Comparison of ENCODE assay signal across 8 cellular contexts in the genomic region with DNA sequence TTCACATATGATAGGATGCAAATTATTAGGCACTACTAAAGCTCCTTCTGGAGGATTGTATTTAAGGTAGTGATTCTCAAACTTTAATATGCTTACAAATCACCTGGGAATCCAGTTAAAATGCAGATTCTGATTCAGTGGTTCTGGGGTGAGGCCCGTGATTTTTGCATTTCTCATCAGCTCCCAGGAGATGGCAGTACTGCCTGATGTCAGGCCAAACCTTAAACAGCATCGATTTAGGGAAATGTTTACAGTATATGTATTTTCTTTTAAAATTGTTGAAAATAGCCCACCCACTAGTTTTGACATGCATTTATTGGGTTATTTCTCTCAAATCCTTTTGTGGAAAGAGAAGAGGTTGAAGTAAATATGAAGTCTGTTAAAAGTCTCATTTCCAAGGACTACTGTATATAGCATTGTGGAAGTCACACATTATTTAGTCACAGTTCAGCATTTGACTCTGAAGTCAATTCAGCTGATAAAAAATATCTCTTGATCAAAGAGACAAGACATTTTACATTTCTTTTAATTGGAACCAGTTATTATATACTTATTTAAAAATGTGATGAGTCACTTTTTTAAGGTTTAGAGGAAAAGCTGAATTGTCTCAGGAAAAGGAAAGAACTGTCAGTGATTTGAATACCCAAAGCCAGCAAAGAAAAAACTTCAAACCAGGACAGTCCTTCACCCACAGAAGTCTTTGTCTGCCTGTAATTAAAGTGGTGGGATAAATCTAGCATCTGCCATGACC. TPM values are rescaled to one million over a fixed set of nuclear protein-coding genes. Genes with fewer than 3 reads are reported as not detected.
DNase-seq lines count a peak whose midpoint lies in the region; ATAC-seq, FAIRE-seq and TF ChIP-seq lines count a peak whose summit lies in the region.

No MANE protein-coding gene starts in this region.

- peak in 5 of 10 experiments; percentile 14 to 25 (median 17) for DNase-seq in CD4-positive, alpha-beta T cell
- peak; percentile 36 for DNase-seq in GM13977 (ENCODE audit: low spot score)
- DNase-seq in NCI-H69 (lab: John Stamatoyannopoulos, UW) = peak; percentile 53
- DNase-seq in GM12878 (ENCODE audit: low read depth, low spot score) = no peak
- DNase-seq in thoracic aorta (ENCODE audit: low spot score) = no peak
- no peak for DNase-seq in GM19238 (ENCODE audit: insufficient read length, low spot score)

- RAD21 ChIA-PET in GM12878 (lab: Charles Lee; ENCODE audit: unreplicated experiment) = interaction anchor here (0.6 to 6.1 kb wide), 16 partner anchors 16 to 727 kb away, joined by 3 to 47 read pairs (median 5); partner anchors contain the start of gene HBP1

- no peak for TF ChIP-seq POLR2A in GM12878 (IDR thresholded peaks at IDR 0.05; ENCODE audit: low read depth, low read length)

- peak; percentile 85 for TF ChIP-seq CTCF in CD4-positive, alpha-beta T cell (IDR thresholded peaks at IDR 0.05)
- peak; percentile 65 for TF ChIP-seq CTCF in GM13977 (IDR thresholded peaks at IDR 0.05; ENCODE audit: extremely low read depth, insufficient read depth, missing control alignments)
- peak; percentile 67 to 73 (median 72) for TF ChIP-seq CTCF in GM12878 (IDR thresholded peaks at IDR 0.05 in 2 of 3, conservative IDR thresholded peaks at IDR 0.05 in 1 of 3; ENCODE audit: control insufficient read depth in 2 of 3, extremely low read depth in 1 of 3, insufficient read depth in 1 of 3, low read depth in 3 of 3, low read length in 3 of 3)
- TF ChIP-seq CTCF in thoracic aorta (IDR thresholded peaks at IDR 0.05) = peak; percentile 46

- no peak overlapping the region for H3K4me3 Mint-ChIP-seq in CD4-positive, alpha-beta T cell

- H3K4me2 ChIP-seq in GM12878 (ENCODE audit: control insufficient read depth, insufficient read depth) = no peak overlapping the region

- no peaks in the 10 kb centered on the region for H3K9me3 ChIP-seq in CD4-positive, alpha-beta T cell (ENCODE audit: control insufficient read depth, low read length)
- H3K9me3 ChIP-seq in GM12878 (replicated peaks; ENCODE audit: control insufficient read depth, insufficient read depth, low read length) = no peaks in the 10 kb centered on the region
- no peaks in the 10 kb centered on the region for H3K9me3 ChIP-seq in thoracic aorta

- peak; percentile 79 for ATAC-seq in CD4-positive, alpha-beta T cell (ENCODE audit: poor library complexity)
- ATAC-seq in GM12878 (peak; percentile 87), thoracic aorta (ENCODE audit: insufficient number of reproducible peaks, low FRiP score, low read depth) (peak; percentile 57), HG02970 (IDR thresholded peaks at IDR 0.05; ENCODE audit: low FRiP score, unreplicated experiment) (no peak)

- H3K4me1 ChIP-seq in GM12878 (ENCODE audit: control insufficient read depth, insufficient read depth, low read length) = no peaks in the 10 kb centered on the region
- H3K4me1 ChIP-seq in thoracic aorta (ENCODE audit: control insufficient read depth in 1 of 2, low read depth in 2 of 2) = peaks cover 0 to 3% of the 10 kb centered on the region in 2 donors

- no peak overlapping the region for H3K27ac Mint-ChIP-seq in CD4-positive, alpha-beta T cell

- no peaks in the 10 kb centered on the region for H3K79me2 ChIP-seq in GM12878 (ENCODE audit: control insufficient read depth, insufficient read depth, low read length)

- H4K20me1 ChIP-seq in GM12878 (ENCODE audit: control insufficient read depth, insufficient read depth) = no peaks in the 10 kb centered on the region

- POLR2A ChIA-PET in CD4-positive, alpha-beta T cell (lab: Charles Lee) = interaction anchor here (0.6 to 4.3 kb wide), 3 partner anchors 21 to 247 kb away, joined by 3 to 61 read pairs (median 5); partner anchors contain the start of gene HBP1
- POLR2A ChIA-PET in GM12878 (lab: Charles Lee) = interaction anchor here (0.6 kb wide), 1 partner anchor 336 kb away, joined by 4 read pairs; no protein-coding TSS in a partner anchor

- peaks cover 6% of the 10 kb centered on the region for H3K4me1 Mint-ChIP-seq in CD4-positive, alpha-beta T cell (ENCODE audit: low read depth)

- 0% methylated on average over 2 of the region's 2 CpGs for WGBS in GM12878 (ENCODE audit: insufficient coverage, insufficient replicate concordance, low lambda C conversion rate, missing lambda C conversion rate)

- in situ Hi-C loops in GM13977 (cut with MboI; ENCODE audit: low pct_unique_long_range_greater_than_20kb, low sequenced_read_pairs, unreplicated experiment) = loop anchor here (5.0 kb wide), 1 partner anchor 355 kb away; no protein-coding TSS in a partner anchor
- in situ Hi-C loops in GM12878 (cut with MboI) = loop anchor here (5.0 kb wide), 2 partner anchors 195 to 355 kb away; no protein-coding TSS in a partner anchor

- no peaks in the 10 kb centered on the region for H3K9me3 Mint-ChIP-seq in CD4-positive, alpha-beta T cell

- SMC1A ChIA-PET in GM12878 (lab: Charles Lee; ENCODE audit: uncharacterized antibody, unreplicated experiment) = interaction anchor here (0.9 to 8.0 kb wide), 25 partner anchors 9 to 727 kb away, joined by 3 to 142 read pairs (median 4); partner anchors contain the start of gene HBP1

- H3K27ac ChIP-seq in CD4-positive, alpha-beta T cell (ENCODE audit: low read depth, low read length) = no peak overlapping the region
- H3K27ac ChIP-seq in GM12878 (ENCODE audit: control insufficient read depth, insufficient read depth) = no peak overlapping the region
- no peak overlapping the region for H3K27ac ChIP-seq in thoracic aorta

- TF ChIP-seq EP300 in GM12878 (IDR thresholded peaks at IDR 0.05; ENCODE audit: borderline replicate concordance in 1 of 2, control insufficient read depth in 1 of 2, low read depth in 2 of 2, low read length in 2 of 2) = no peak

- no peaks in the 10 kb centered on the region for H3K27me3 Mint-ChIP-seq in CD4-positive, alpha-beta T cell

- no peak overlapping the region for H3K9ac ChIP-seq in GM12878 (ENCODE audit: control insufficient read depth, insufficient read depth, low read length)

- H2AFZ ChIP-seq in GM12878 (ENCODE audit: control insufficient read depth, low read depth, low read length) = no peak overlapping the region

- H3K36me3 Mint-ChIP-seq in CD4-positive, alpha-beta T cell (ENCODE audit: low read depth) = no peaks in the 10 kb centered on the region

- no peaks in the 10 kb centered on the region for H3K27me3 ChIP-seq in CD4-positive, alpha-beta T cell (ENCODE audit: control insufficient read depth, insufficient read depth, low read length)
- H3K27me3 ChIP-seq in GM12878 (replicated peaks in 1 of 2; ENCODE audit: control insufficient read depth in 2 of 2, insufficient read depth in 2 of 2, low read length in 1 of 2) (no peaks in the 10 kb centered on the region; a peak in 2 of 4 replicates), thoracic aorta (replicated peaks; ENCODE audit: insufficient read depth) (no peaks in the 10 kb centered on the region)

- TF ChIP-seq RAD21 in GM12878 (IDR thresholded peaks at IDR 0.05; ENCODE audit: insufficient read depth, low read depth, low read length) = peak; percentile 74

- intact Hi-C loops in CD4-positive, alpha-beta T cell (cut with DNase I, micrococcal nuclease) = loop anchor here (1.0 to 10.0 kb wide), 6 partner anchors 21 to 995 kb away; partner anchors contain the start of gene CCDC71L (in 1 of the 2)
- intact Hi-C loops in GM12878 (cut with micrococcal nuclease; ENCODE audit: unreplicated experiment) = loop anchor here (5.0 kb wide), 3 partner anchors 355 to 730 kb away; no protein-coding TSS in a partner anchor

- no peak for FAIRE-seq in GM12878 (lab: Jason Lieb, UNC)
- peak; percentile 92 for FAIRE-seq in islet of Langerhans (lab: Jason Lieb, UNC)

- no TSS peak for BruUV-seq in GM12878 (replicated peaks; lab: Mats Ljungman, UMichigan)

- CTCF ChIA-PET in CD4-positive, alpha-beta T cell (lab: Charles Lee) = interaction anchor here (0.7 to 4.7 kb wide), 15 partner anchors 8 to 360 kb away, joined by 3 to 35 read pairs (median 5); partner anchors contain the start of gene HBP1
- CTCF ChIA-PET in GM12878 (lab: Yijun Ruan, JAX) = interaction anchor here (0.7 to 8.7 kb wide), 40 partner anchors 13 to 732 kb away, joined by 3 to 203 read pairs (median 4); partner anchors contain the start of genes HBP1 and PIK3CG

- no peaks in the 10 kb centered on the region for H3K36me3 ChIP-seq in GM12878 (ENCODE audit: control insufficient read depth in 2 of 2, insufficient read depth in 2 of 2, low read length in 1 of 2)
- H3K36me3 ChIP-seq in thoracic aorta = no peaks in the 10 kb centered on the region

- H3K4me3 ChIP-seq in GM12878 (no peak overlapping the region), thoracic aorta (peak overlapping the region; percentile 27)

RNA-seq across cellular contexts. Expression of gene HBP1, which starts 21.2 kb away (rescaled TPM):
- total RNA-seq in CD4-positive, alpha-beta T cell = 100 to 1,000 TPM; 238 to 242 TPM
- total RNA-seq in GM12878 (2013; cell fraction: nucleolus; rRNA removed) = 102 and 117 TPM in 2 replicates
- total RNA-seq in GM12878 (2014; rRNA removed) = 9.0 and 12.9 TPM in 2 replicates
- total RNA-seq in GM12878 (2014; rRNA removed; fragmentation: Illumina TruSeq; extraction: Trizol) = 9.7 and 10.1 TPM in 2 replicates
- 7.0 and 7.5 TPM in 2 replicates for total RNA-seq in GM12878 (2021)
- 11.0 TPM for polyA plus RNA-seq in GM12878 (2011; ENCODE audit: low read depth)
- polyA plus RNA-seq in GM12878 (2011; rRNA removed) = 30.9 and 36.9 TPM in 2 replicates
- 14.2 and 23.9 TPM in 2 replicates for polyA plus RNA-seq in GM12878 (2011; cell fraction: cytosol; rRNA removed)
- 20.4 and 27.3 TPM in 2 replicates for polyA plus RNA-seq in GM12878 (2011; cell fraction: nucleus; rRNA removed)
- polyA plus RNA-seq in GM12878 (2012) = 27.3 and 28.4 TPM in 2 replicates
- 8.0 and 8.4 TPM in 2 replicates for polyA plus RNA-seq in GM12878 (2014; fragmentation: Illumina TruSeq; extraction: Trizol)
- polyA plus RNA-seq in GM12878 (2014; fragmentation: Nextera tagmentation; extraction: Ambion mirVana) = 10 to 100 TPM in 1 of 2 experiments, 1 to 10 TPM in 1; 8.5 to 10.2 TPM
- polyA plus RNA-seq in GM12878 (2014; rRNA removed) = 5.8 and 6.1 TPM in 2 replicates
- polyA plus RNA-seq in GM12878 (2016; fragmentation: Nextera tagmentation; extraction: Ambion mirVana) = 10 to 100 TPM; 11.4 to 11.5 TPM
- polyA minus RNA-seq in GM12878 (2011; rRNA and poly(A)+ RNA removed) = 34.5 and 48.2 TPM in 2 replicates
- 10.1 and 10.2 TPM in 2 replicates for polyA minus RNA-seq in GM12878 (2011; cell fraction: cytosol; rRNA and poly(A)+ RNA removed)
- 24.0 and 27.3 TPM in 2 replicates for polyA minus RNA-seq in GM12878 (2011; cell fraction: nucleus; rRNA and poly(A)+ RNA removed)
- 100 to 1,000 TPM; 127 to 138 TPM for total RNA-seq in thoracic aorta

Comparison
In these comparisons a context has a peak if more than half of its experiments do, and no peak if none do; other contexts are left out.
1. DNase-seq: peak in GM13977 (single experiment) and NCI-H69 (single experiment); none in GM12878 (single experiment), thoracic aorta (single experiment) and GM19238 (single experiment).
2. Peak in every context shown above with its lines, with median percentiles within 50 percentile points of each other: CTCF ChIP-seq.